20 cellular contexts compared by ENCODE assay signal in the genomic region with DNA sequence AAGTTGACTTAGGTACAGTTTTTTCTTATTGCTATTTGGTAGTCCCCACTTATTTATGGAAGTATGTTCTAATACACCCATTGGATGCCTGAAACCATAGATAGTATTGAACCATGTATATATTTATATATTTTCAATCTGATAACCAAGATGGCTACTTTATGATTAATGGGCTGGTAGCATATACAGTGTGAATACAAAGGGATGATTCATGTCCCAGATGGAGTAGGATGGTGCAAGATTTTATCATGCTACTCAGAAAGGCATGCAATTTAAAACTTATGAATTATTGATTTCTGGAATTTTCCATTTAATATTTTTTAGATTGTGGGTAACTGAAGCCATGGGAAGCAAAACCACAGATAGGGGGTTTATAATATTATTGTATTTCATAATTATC. TPM values are rescaled to one million over a fixed set of nuclear protein-coding genes. Genes with fewer than 3 reads are reported as not detected.
DNase-seq lines count a peak whose midpoint lies in the region; FAIRE-seq and TF ChIP-seq lines count a peak whose summit lies in the region.
"Had no signal": no experiment of that assay in that cellular context is flagged by ENCODE, and none has a peak within 500 bp of the region (broad histone marks: within the 10 kb centered on the region; RNA-seq: fewer than 3 reads in every experiment).

No MANE protein-coding gene starts in this region.

- H2AFZ ChIP-seq in neural progenitor cell (replicated peaks): no peak overlapping the region

- no peak overlapping the region for H3K9ac ChIP-seq in neural progenitor cell
- H3K9ac ChIP-seq: KMS-11 had no signal

- no peaks in the 10 kb centered on the region for H3K4me1 Mint-ChIP-seq in MCF 10A (ENCODE audit: insufficient read depth, unreplicated experiment)
- H3K4me1 Mint-ChIP-seq in neural progenitor cell: no peaks in the 10 kb centered on the region
- H3K4me1 Mint-ChIP-seq: B cell had no signal

- H3K27ac Mint-ChIP-seq in MCF 10A (ENCODE audit: low read depth, unreplicated experiment) (no peak overlapping the region), neural progenitor cell (no peak overlapping the region)
- H3K27ac Mint-ChIP-seq: B cell had no signal

- DNase-seq in MCF 10A (ENCODE audit: unreplicated experiment) (peak; percentile 24), breast epithelium (ENCODE audit: low spot score in 2 of 2) (no peak), bronchial epithelial cell (ENCODE audit: low read depth) (peak; percentile 61), fibroblast of pulmonary artery (ENCODE audit: low read depth) (peak; percentile 26), sigmoid colon (no peak), superior temporal gyrus (ENCODE audit: extremely low spot score) (no peak), neural progenitor cell (ENCODE audit: low spot score) (no peak)
- DNase-seq in activated CD4-positive, CD25-positive, alpha-beta regulatory T cell treated with anti-CD3 and anti-CD28 coated beads, Interleukin-2, amount 50 U/mL, for 72 hours: no peak
- DNase-seq: GOT3, NCI-H1048, NCI-H1436, NCI-H1930, NCI-H226, NCI-H524 had no signal

- CTCF ChIA-PET in MCF 10A (lab: Yijun Ruan, JAX): interaction anchor here (0.6 to 1.3 kb wide), 6 partner anchors 142 to 473 kb away, joined by 3 to 6 read pairs (median 4); no protein-coding TSS in a partner anchor

- no peak overlapping the region for H3K4me2 ChIP-seq in neural progenitor cell
- H3K4me2 ChIP-seq: KMS-11 had no signal

- H3K4me3 Mint-ChIP-seq in MCF 10A (ENCODE audit: unreplicated experiment) (no peak overlapping the region), neural progenitor cell (no peak overlapping the region)
- H3K4me3 Mint-ChIP-seq: B cell had no signal

- H3K36me3 Mint-ChIP-seq in MCF 10A (ENCODE audit: insufficient read depth, unreplicated experiment) (peaks cover 63% of the 10 kb centered on the region), neural progenitor cell (peaks cover 14% of the 10 kb centered on the region)

- POLR2A ChIA-PET in MCF 10A (lab: Yijun Ruan, JAX): interaction anchor here (0.6 kb wide), 1 partner anchor 200 kb away, joined by 5 read pairs; no protein-coding TSS in a partner anchor

- H3K4me1 ChIP-seq in breast epithelium (no peaks in the 10 kb centered on the region), sigmoid colon (no peaks in the 10 kb centered on the region), neural progenitor cell (no peaks in the 10 kb centered on the region)
- H3K4me1 ChIP-seq: SJSA1 had no signal

- H3K27me3 Mint-ChIP-seq in MCF 10A (ENCODE audit: insufficient read depth, unreplicated experiment) (no peaks in the 10 kb centered on the region), neural progenitor cell (ENCODE audit: insufficient read depth, low read depth) (no peaks in the 10 kb centered on the region)
- H3K27me3 Mint-ChIP-seq: B cell had no signal

- H3K9me3 ChIP-seq in breast epithelium (no peaks in the 10 kb centered on the region), sigmoid colon (no peaks in the 10 kb centered on the region), neural progenitor cell (ENCODE audit: low read depth) (no peaks in the 10 kb centered on the region)
- H3K9me3 ChIP-seq: SJSA1 had no signal

- intact Hi-C loops in MCF 10A (cut with micrococcal nuclease): no loop called here
- intact Hi-C loops in breast epithelium (cut with DNase I; ENCODE audit: low total_unique reads): no loop called here
- intact Hi-C loops in sigmoid colon (cut with DNase I): no loop called here

- H3K27ac ChIP-seq in breast epithelium (no peak overlapping the region), sigmoid colon (no peak overlapping the region), neural progenitor cell (no peak overlapping the region)
- H3K27ac ChIP-seq: 22Rv1, KMS-11, SJSA1 had no signal

- H4K20me1 ChIP-seq in neural progenitor cell (ENCODE audit: low read depth): no peaks in the 10 kb centered on the region

- H3K27me3 ChIP-seq in breast epithelium: no peaks in the 10 kb centered on the region
- no peaks in the 10 kb centered on the region for H3K27me3 ChIP-seq in bronchial epithelial cell (ENCODE audit: control insufficient read depth, insufficient read depth, low read length)
- H3K27me3 ChIP-seq in sigmoid colon: no peaks in the 10 kb centered on the region
- no peaks in the 10 kb centered on the region for H3K27me3 ChIP-seq in neural progenitor cell
- H3K27me3 ChIP-seq: SJSA1 had no signal

- no peaks in the 10 kb centered on the region for H3K79me2 ChIP-seq in neural progenitor cell (ENCODE audit: low read depth)

- no peak for FAIRE-seq in bronchial epithelial cell (lab: Jason Lieb, UNC)
- FAIRE-seq: GM19239 had no signal

- H3F3A ChIP-seq in neural progenitor cell (ENCODE audit: low read depth): no peaks in the 10 kb centered on the region

- no peaks in the 10 kb centered on the region for H3K36me3 ChIP-seq in breast epithelium
- peaks cover 1% of the 10 kb centered on the region for H3K36me3 ChIP-seq in bronchial epithelial cell (ENCODE audit: control insufficient read depth, insufficient read depth, low read length)
- peaks cover 0 to 24% (median 4%) of the 10 kb centered on the region in 4 donors for H3K36me3 ChIP-seq in sigmoid colon
- H3K36me3 ChIP-seq in neural progenitor cell: no peaks in the 10 kb centered on the region

- no peak for TF ChIP-seq CTCF in MCF 10A (IDR thresholded peaks at IDR 0.05; ENCODE audit: unreplicated experiment)
- TF ChIP-seq CTCF in breast epithelium (IDR thresholded peaks at IDR 0.05): no peak
- no peak for TF ChIP-seq CTCF in bronchial epithelial cell (IDR thresholded peaks at IDR 0.05; ENCODE audit: insufficient read depth, low read length, severe bottlenecking)
- no peak for TF ChIP-seq CTCF in fibroblast of pulmonary artery (IDR thresholded peaks at IDR 0.05; ENCODE audit: low read length, missing control alignments)
- no peak for TF ChIP-seq CTCF in sigmoid colon (IDR thresholded peaks at IDR 0.05)
- TF ChIP-seq CTCF in neural progenitor cell (IDR thresholded peaks at IDR 0.05): no peak

- H3K9me3 Mint-ChIP-seq in MCF 10A (ENCODE audit: unreplicated experiment) (no peaks in the 10 kb centered on the region), neural progenitor cell (no peaks in the 10 kb centered on the region)

- H3K4me3 ChIP-seq in breast epithelium: no peak overlapping the region
- no peak overlapping the region for H3K4me3 ChIP-seq in bronchial epithelial cell (ENCODE audit: low read depth, low read length)
- H3K4me3 ChIP-seq in fibroblast of pulmonary artery (replicated peaks; ENCODE audit: low read depth, low read length): no peak overlapping the region
- H3K4me3 ChIP-seq in sigmoid colon: no peak overlapping the region
- H3K4me3 ChIP-seq in neural progenitor cell: no peak overlapping the region
- H3K4me3 ChIP-seq: GM12878, SJSA1 had no signal

- no TSS peak for BruUV-seq in MCF 10A (replicated peaks; lab: Mats Ljungman, UMichigan)

- no peak for TF ChIP-seq EP300 in sigmoid colon (IDR thresholded peaks at IDR 0.05)

- no peak for TF ChIP-seq POLR2A in breast epithelium (IDR thresholded peaks at IDR 0.05)
- TF ChIP-seq POLR2A in sigmoid colon (IDR thresholded peaks at IDR 0.05): no peak

RNA-seq across cellular contexts. Expression of a gene that starts 35.1 kb away (rescaled TPM):
- total RNA-seq in MCF 10A (2022) (25.5 and 28.2 TPM in 2 replicates), breast epithelium (10 to 100 TPM in 2 of 3 donors, 1 to 10 TPM in 1; 5.8 to 12.8 (median 12.7) TPM), bronchial epithelial cell (18.2 and 18.6 TPM in 2 replicates), sigmoid colon (1 to 10 TPM; 7.3 to 8.3 (median 8.0) TPM), neural progenitor cell (ENCODE audit: low replicate concordance) (10.9 and 14.0 TPM in 2 replicates)
- polyA plus RNA-seq in sigmoid colon: 1 to 10 TPM; 2.4 to 4.8 (median 3.2) TPM

Comparison
In these comparisons a context has a peak if more than half of its experiments do, and no peak if none do; other contexts are left out.
1. DNase-seq: peak in MCF 10A (single experiment), bronchial epithelial cell (single experiment) and fibroblast of pulmonary artery (single experiment); none in breast epithelium (0 of 2), sigmoid colon (single experiment), superior temporal gyrus (single experiment), neural progenitor cell (single experiment) and activated CD4-positive, CD25-positive, alpha-beta regulatory T cell treated with anti-CD3 and anti-CD28 coated beads, Interleukin-2, amount 50 U/mL, for 72 hours (single experiment).